In genomic region chr20:5171074-5171789, GRCh38 we compare ENCODE assay signal across 1 cellular context.
TF ChIP-seq lines count a peak whose summit lies in the region.

No MANE protein-coding gene starts in this region.

TF ChIP-seq in K562, 482 proteins besides CTCF, POLR2A, EP300 and RAD21 (continued from another document):
- no peak for TF ChIP-seq ZNF609 (CRISPR knock-in tag; IDR thresholded peaks at IDR 0.05; ENCODE audit: borderline replicate concordance)
- TF ChIP-seq SIN3A (IDR thresholded peaks at IDR 0.05; ENCODE audit: borderline replicate concordance in 2 of 2, control insufficient read depth in 1 of 2, low read depth in 2 of 2, low read length in 2 of 2), result no peak
- no peak for TF ChIP-seq ZNF217 (CRISPR knock-in tag; IDR thresholded peaks at IDR 0.05)
- no peak for TF ChIP-seq TEAD4 (IDR thresholded peaks at IDR 0.05; ENCODE audit: low read length)
- no peak for TF ChIP-seq TEAD4 (CRISPR knock-in tag; IDR thresholded peaks at IDR 0.05; ENCODE audit: borderline replicate concordance)
- no peak for TF ChIP-seq ZNF174 (CRISPR knock-in tag; IDR thresholded peaks at IDR 0.05)
- TF ChIP-seq BMI1 (IDR thresholded peaks at IDR 0.05; ENCODE audit: low read length), result no peak
- TF ChIP-seq ZC3H8 (IDR thresholded peaks at IDR 0.05), result no peak
- TF ChIP-seq CCNT2 (IDR thresholded peaks at IDR 0.05; ENCODE audit: borderline replicate concordance, extremely low read depth, insufficient read length, low read depth, low read length), result no peak
- TF ChIP-seq MBD1 (CRISPR knock-in tag; IDR thresholded peaks at IDR 0.05), result no peak
